ENCODE assay signal across 10 cellular contexts in genomic region chr6:31727034-31727716, GRCh38. TPM values are rescaled to one million over a fixed set of nuclear protein-coding genes. Genes with fewer than 3 reads are reported as not detected.
DNase-seq lines count a peak whose midpoint lies in the region; ATAC-seq, FAIRE-seq and TF ChIP-seq lines count a peak whose summit lies in the region.
"Had no signal": no experiment of that assay in that cellular context is flagged by ENCODE, and none has a peak within 500 bp of the region (broad histone marks: within the 10 kb centered on the region; RNA-seq: fewer than 3 reads in every experiment).

No MANE protein-coding gene starts in this region.

- CTCF ChIA-PET in naive thymus-derived CD4-positive, alpha-beta T cell (lab: Charles Lee), result interaction anchor here (1.0 to 4.2 kb wide), 5 partner anchors 9 to 103 kb away, joined by 3 to 30 read pairs (median 13); partner anchors contain the start of genes MSH5 and VARS1
- CTCF ChIA-PET in HEK293T (lab: Yijun Ruan, JAX), result no interaction called here

- no peaks in the 10 kb centered on the region for H3K9me2 ChIP-seq in DOHH2 (replicated peaks; ENCODE audit: control insufficient read depth, low read length)

- peaks cover 49% of the 10 kb centered on the region for H3K36me3 Mint-ChIP-seq in activated T-helper 17 cell treated with anti-CD3 and anti-CD28 coated beads, Interleukin-2, amount 50 U/mL, for 72 hours (ENCODE audit: low read depth)
- H3K36me3 Mint-ChIP-seq in naive thymus-derived CD4-positive, alpha-beta T cell, result peaks cover 0 to 25% (median 5%) of the 10 kb centered on the region in 5 donors

- no peaks in the 10 kb centered on the region for H3K9me3 ChIP-seq in DOHH2 (ENCODE audit: control insufficient read depth, insufficient read depth, low read length)
- no peaks in the 10 kb centered on the region for H3K9me3 ChIP-seq in naive thymus-derived CD4-positive, alpha-beta T cell (ENCODE audit: control insufficient read depth in 2 of 3, low read length in 3 of 3)

- H4K20me1 ChIP-seq in DOHH2 (ENCODE audit: control insufficient read depth, insufficient read depth, low read depth, low read length), result 0 out of 2 replicates have a peak, but pooled peaks cover 6% of the 10 kb centered on the region

- peaks cover 41% of the 10 kb centered on the region for H3K4me1 ChIP-seq in DOHH2 (ENCODE audit: control insufficient read depth, low read length)
- H3K4me1 ChIP-seq in naive thymus-derived CD4-positive, alpha-beta T cell (ENCODE audit: control insufficient read depth in 2 of 2, insufficient read depth in 2 of 2, low read length in 2 of 2), result peaks cover 9 to 13% of the 10 kb centered on the region in 2 donors

- peak overlapping the region; percentile 56 for H3K4me2 ChIP-seq in DOHH2 (ENCODE audit: low read length)

- peaks cover 28% of the 10 kb centered on the region for H3K4me1 Mint-ChIP-seq in activated T-helper 17 cell treated with anti-CD3 and anti-CD28 coated beads, Interleukin-2, amount 50 U/mL, for 72 hours
- peaks cover 28 to 58% (median 48%) of the 10 kb centered on the region in 7 donors for H3K4me1 Mint-ChIP-seq in naive thymus-derived CD4-positive, alpha-beta T cell

- peaks cover 42% of the 10 kb centered on the region for H3K36me3 ChIP-seq in DOHH2 (ENCODE audit: control insufficient read depth, low read length)
- peaks cover 4 to 9% (median 7%) of the 10 kb centered on the region in 3 experiments for H3K36me3 ChIP-seq in naive thymus-derived CD4-positive, alpha-beta T cell (ENCODE audit: control insufficient read depth in 2 of 3, insufficient read depth in 3 of 3, low read length in 3 of 3)

- no peaks in the 10 kb centered on the region for H3K79me2 ChIP-seq in DOHH2 (ENCODE audit: control insufficient read depth, low read length)

- H3F3A ChIP-seq in DOHH2 (ENCODE audit: control insufficient read depth, insufficient read depth), result peaks cover 19% of the 10 kb centered on the region

- peak; percentile 63 for ATAC-seq in HG02610 (IDR thresholded peaks at IDR 0.05; ENCODE audit: unreplicated experiment)
- no peak for ATAC-seq in activated T-helper 17 cell treated with anti-CD3 and anti-CD28 coated beads, Interleukin-2, amount 50 U/mL, for 72 hours (replicated peaks)
- ATAC-seq in naive thymus-derived CD4-positive, alpha-beta T cell, result peak; percentile 67

- peak overlapping the region; percentile 36; the same call in 1 of the 2 replicates for H3K4me3 ChIP-seq in DOHH2 (ENCODE audit: low read length)
- no peak overlapping the region for H3K4me3 ChIP-seq in naive thymus-derived CD4-positive, alpha-beta T cell (ENCODE audit: low read length)
- H3K4me3 ChIP-seq: lung had no signal

- H3K27me3 Mint-ChIP-seq in activated T-helper 17 cell treated with anti-CD3 and anti-CD28 coated beads, Interleukin-2, amount 50 U/mL, for 72 hours, result no peaks in the 10 kb centered on the region
- H3K27me3 Mint-ChIP-seq in naive thymus-derived CD4-positive, alpha-beta T cell, result no peaks in the 10 kb centered on the region

- no peaks in the 10 kb centered on the region for H3K27me3 ChIP-seq in DOHH2 (ENCODE audit: control insufficient read depth, low read length)
- H3K27me3 ChIP-seq in naive thymus-derived CD4-positive, alpha-beta T cell (ENCODE audit: control insufficient read depth in 2 of 2, insufficient read depth in 2 of 2, low read length in 2 of 2), result no peaks in the 10 kb centered on the region

- peak overlapping the region; percentile 40 for H3K27ac Mint-ChIP-seq in activated T-helper 17 cell treated with anti-CD3 and anti-CD28 coated beads, Interleukin-2, amount 50 U/mL, for 72 hours
- peak overlapping the region; percentile 1 to 85 (median 63) for H3K27ac Mint-ChIP-seq in naive thymus-derived CD4-positive, alpha-beta T cell

- peak overlapping the region; percentile 62 for H3K27ac ChIP-seq in DOHH2 (ENCODE audit: low read depth, low read length)
- no peak overlapping the region for H3K27ac ChIP-seq in naive thymus-derived CD4-positive, alpha-beta T cell (ENCODE audit: low read depth, low read length)

- H3K9me3 Mint-ChIP-seq in activated T-helper 17 cell treated with anti-CD3 and anti-CD28 coated beads, Interleukin-2, amount 50 U/mL, for 72 hours, result no peaks in the 10 kb centered on the region
- H3K9me3 Mint-ChIP-seq in naive thymus-derived CD4-positive, alpha-beta T cell, result no peaks in the 10 kb centered on the region

- no peak for DNase-seq in naive thymus-derived CD4-positive, alpha-beta T cell
- no peak for DNase-seq in HEK293T (ENCODE audit: extremely low spot score)
- no peak for DNase-seq in frontal cortex (ENCODE audit: low spot score in 2 of 2)
- no peak for DNase-seq in DMS 273 treated with DMSO at 0.1 percent for 48 hours (lab: John Stamatoyannopoulos, UW)
- no peak for DNase-seq in HCEC 1CT
- DNase-seq: NCI-H2081 treated with DMSO at 0.1 percent for 48 hours had no signal

- POLR2A ChIA-PET in naive thymus-derived CD4-positive, alpha-beta T cell (lab: Charles Lee), result interaction anchor here (0.5 to 2.0 kb wide), 7 partner anchors 11 to 112 kb away, joined by 3 to 7 read pairs (median 4); partner anchors contain the start of gene LSM2
- POLR2A ChIA-PET in HEK293T (lab: Yijun Ruan, JAX), result interaction anchor here (1.2 to 4.2 kb wide), 3 partner anchors 12 to 103 kb away, joined by 3 to 40 read pairs (median 4); partner anchors contain the start of gene MSH5

- H3K4me3 Mint-ChIP-seq in activated T-helper 17 cell treated with anti-CD3 and anti-CD28 coated beads, Interleukin-2, amount 50 U/mL, for 72 hours, result peak overlapping the region; percentile 53
- peak overlapping the region; percentile 51 to 81 (median 65) for H3K4me3 Mint-ChIP-seq in naive thymus-derived CD4-positive, alpha-beta T cell

- no peak for FAIRE-seq in frontal cortex (lab: Jason Lieb, UNC)

- intact Hi-C loops in naive thymus-derived CD4-positive, alpha-beta T cell (cut with micrococcal nuclease), result no loop called here

- no peak for TF ChIP-seq CTCF in DOHH2 (IDR thresholded peaks at IDR 0.05; ENCODE audit: low read depth, low read length, poor library complexity, severe bottlenecking)

TF ChIP-seq in HEK293T, 16 proteins besides CTCF, POLR2A, EP300 and RAD21:
- TF ChIP-seq HDGF (IDR thresholded peaks at IDR 0.05; ENCODE audit: borderline replicate concordance) (no peak), SUZ12 (IDR thresholded peaks at IDR 0.05) (no peak), ARNT (IDR thresholded peaks at IDR 0.05) (no peak), ELF4 (IDR thresholded peaks at IDR 0.05) (no peak), NFRKB (IDR thresholded peaks at IDR 0.05) (no peak), LEF1 (IDR thresholded peaks at IDR 0.05; ENCODE audit: borderline replicate concordance) (no peak), SP1 (IDR thresholded peaks at IDR 0.05) (no peak), ZNF384 (IDR thresholded peaks at IDR 0.05) (no peak), FOXM1 (IDR thresholded peaks at IDR 0.05; ENCODE audit: borderline replicate concordance) (no peak), BHLHE40 (IDR thresholded peaks at IDR 0.05; ENCODE audit: borderline replicate concordance) (no peak)

RNA-seq across cellular contexts. Expression of gene DDAH2, which starts 1.9 kb away (rescaled TPM):
- 10 to 100 TPM in 1 of 2 donors, 1 to 10 TPM in 1; 9.4 to 23.8 TPM for total RNA-seq in activated T-helper 17 cell treated with anti-CD3 and anti-CD28 coated beads, Interleukin-2, amount 50 U/mL, for 72 hours
- total RNA-seq in naive thymus-derived CD4-positive, alpha-beta T cell, result 10 to 100 TPM in 2 of 5 experiments, 1 to 10 TPM in 3; 4.9 to 31.4 (median 7.1) TPM
- polyA plus RNA-seq in naive thymus-derived CD4-positive, alpha-beta T cell, result 10 to 100 TPM; 13.1 to 15.3 TPM
- 90.9 TPM for total RNA-seq in frontal cortex

RNA-seq across cellular contexts. Expression of gene MPIG6B, which starts 4.0 kb away (rescaled TPM):
- total RNA-seq in activated T-helper 17 cell treated with anti-CD3 and anti-CD28 coated beads, Interleukin-2, amount 50 U/mL, for 72 hours, result not detected
- total RNA-seq in naive thymus-derived CD4-positive, alpha-beta T cell, result 1 to 10 TPM in 1 of 5 experiments, under 1 TPM in 4; 0.12 to 4.7 (median 0.64) TPM
- 1 to 10 TPM in 1 of 2 donors, under 1 TPM in 1; 0.20 to 2.3 TPM for polyA plus RNA-seq in naive thymus-derived CD4-positive, alpha-beta T cell
- total RNA-seq in frontal cortex, result not detected

RNA-seq across cellular contexts. Expression of gene LY6G6C, which starts 5.6 kb away (rescaled TPM):
- under 1 TPM in 1 of 2 donors, not detected in 1; 0.64 TPM for total RNA-seq in activated T-helper 17 cell treated with anti-CD3 and anti-CD28 coated beads, Interleukin-2, amount 50 U/mL, for 72 hours
- 1 to 10 TPM in 1 of 5 experiments, not detected in 4; 1.2 TPM for total RNA-seq in naive thymus-derived CD4-positive, alpha-beta T cell
- not detected for polyA plus RNA-seq in naive thymus-derived CD4-positive, alpha-beta T cell
- not detected for total RNA-seq in frontal cortex
- total RNA-seq: lung had no signal

RNA-seq across cellular contexts. Expression of gene CLIC1, which starts 9.2 kb away (rescaled TPM):
- 100 to 1,000 TPM; 406 to 482 TPM for total RNA-seq in activated T-helper 17 cell treated with anti-CD3 and anti-CD28 coated beads, Interleukin-2, amount 50 U/mL, for 72 hours
- 100 to 1,000 TPM in 2 of 5 experiments, 10 to 100 TPM in 3; 29.3 to 494 (median 58.2) TPM for total RNA-seq in naive thymus-derived CD4-positive, alpha-beta T cell
- 100 to 1,000 TPM; 102 to 122 TPM for polyA plus RNA-seq in naive thymus-derived CD4-positive, alpha-beta T cell
- 26.1 TPM for total RNA-seq in frontal cortex

RNA-seq across cellular contexts. Expression of gene LY6G6D, which starts 12.0 kb away (rescaled TPM):
- total RNA-seq in activated T-helper 17 cell treated with anti-CD3 and anti-CD28 coated beads, Interleukin-2, amount 50 U/mL, for 72 hours, result not detected
- total RNA-seq in naive thymus-derived CD4-positive, alpha-beta T cell, result not detected
- not detected for polyA plus RNA-seq in naive thymus-derived CD4-positive, alpha-beta T cell
- total RNA-seq in frontal cortex, result not detected
- total RNA-seq: lung had no signal
- polyA plus RNA-seq: lung had no signal
